30 cellular contexts compared by ENCODE assay signal in the genomic region with DNA sequence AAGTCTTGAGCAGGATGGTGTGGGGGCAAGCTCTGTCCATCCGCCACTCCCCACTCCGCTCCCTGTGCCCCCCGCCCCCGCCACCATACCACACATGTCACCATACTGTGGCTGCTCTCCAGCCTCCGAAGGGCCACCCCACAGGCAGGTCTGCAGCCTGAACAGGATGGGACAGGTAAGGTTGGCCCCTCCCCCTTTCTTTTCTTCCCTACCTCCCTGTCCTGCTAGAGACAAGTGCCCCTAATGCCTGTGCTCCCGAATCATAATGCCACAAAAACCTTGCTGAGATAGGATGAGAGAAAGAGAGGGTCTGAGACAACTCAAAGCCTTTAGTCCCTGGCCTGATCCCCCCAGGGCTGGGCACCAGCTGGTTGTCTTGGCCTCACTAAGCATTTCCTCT.
"Had no signal": no experiment of that assay in that cellular context is flagged by ENCODE, and none has a peak within 500 bp of the region (broad histone marks: within the 10 kb centered on the region; RNA-seq: fewer than 3 reads in every experiment).

No MANE protein-coding gene starts in this region.

- H3K4me3 Mint-ChIP-seq: activated CD4-positive, alpha-beta T cell treated with anti-CD3 and anti-CD28 coated beads, Interleukin-2, amount 10 ng/mL, durations not matched to agents 24 days and 14 days; activated CD8-positive, alpha-beta T cell treated with anti-CD3 and anti-CD28 coated beads for 36 hours; activated naive CD4-positive, alpha-beta T cell treated with anti-CD3 and anti-CD28 coated beads for 36 hours; activated T-cell treated with anti-CD3 and anti-CD28 coated beads, Interleukin-2, amount 50 U/mL, for 24 hours had no signal

- H3K27me3 Mint-ChIP-seq: activated CD8-positive, alpha-beta T cell treated with anti-CD3 and anti-CD28 coated beads for 36 hours; activated T-cell treated with anti-CD3 and anti-CD28 coated beads, Interleukin-2, amount 50 U/mL, for 24 hours had no signal

- H3K9me3 ChIP-seq: adrenal gland, body of pancreas, breast epithelium, SJCRH30 had no signal

- H3K4me1 ChIP-seq: adrenal gland, body of pancreas, breast epithelium had no signal

- H3K4me3 ChIP-seq: adrenal gland, body of pancreas, breast epithelium, PC-9, SJCRH30, SK-N-MC had no signal

- DNase-seq: activated CD4-positive, alpha-beta T cell treated with anti-CD3 and anti-CD28 coated beads, Interleukin-2, amount 10 ng/mL, durations not matched to agents 24 days and 14 days; activated CD4-positive, alpha-beta T cell treated with anti-CD3 and anti-CD28 coated beads, Interleukin-2, amount 50 U/mL, for 4 hours; activated CD8-positive, alpha-beta T cell treated with anti-CD3 and anti-CD28 coated beads for 36 hours; activated gamma-delta T cell treated with Interleukin-2 at 50 U/mL for 16 hours; activated naive CD4-positive, alpha-beta T cell treated with anti-CD3 and anti-CD28 coated beads for 36 hours; activated T-cell treated with anti-CD3 and anti-CD28 coated beads, Interleukin-2, amount 50 U/mL, for 24 hours; adrenal gland; body of pancreas; MM.1S; MV-4-11; NCI-H1092; NCI-H187 treated with DMSO at 0.1 percent for 48 hours; NCI-H2081; NCI-H2171 treated with DMSO at 0.1 percent for 48 hours; NCI-H2227 treated with DMSO at 0.1 percent for 48 hours; NCI-H446; NCI-H510A treated with DMSO at 0.1 percent for 48 hours; NCI-H526 treated with DMSO at 0.1 percent for 48 hours; NCI-H774; PC-9; Right ventricle myocardium superior; SJCRH30; T1000; WERI-Rb-1 had no signal

- H3K27ac Mint-ChIP-seq: activated CD4-positive, alpha-beta T cell treated with anti-CD3 and anti-CD28 coated beads, Interleukin-2, amount 10 ng/mL, durations not matched to agents 24 days and 14 days; activated CD8-positive, alpha-beta T cell treated with anti-CD3 and anti-CD28 coated beads for 36 hours; activated naive CD4-positive, alpha-beta T cell treated with anti-CD3 and anti-CD28 coated beads for 36 hours; activated T-cell treated with anti-CD3 and anti-CD28 coated beads, Interleukin-2, amount 50 U/mL, for 24 hours; activated T-helper 2 cell treated with anti-CD3 and anti-CD28 coated beads, Interferon-gamma antibody, Interleukin-2, Interleukin-4, amounts not matched to agents 10 μg/mL and 5 μg/mL and 100 μg/mL, durations not matched to agents 14 hours and 24 hours and 36 hours had no signal

- H3K27me3 ChIP-seq: body of pancreas, breast epithelium, SJCRH30 had no signal

- ATAC-seq: activated CD8-positive, alpha-beta T cell treated with anti-CD3 and anti-CD28 coated beads for 36 hours; activated naive CD4-positive, alpha-beta T cell treated with anti-CD3 and anti-CD28 coated beads, Interleukin-2, amount 50 U/mL, for 72 hours; body of pancreas had no signal

- H3K9ac ChIP-seq: KMS-11 had no signal

- H3K27ac ChIP-seq: adrenal gland, body of pancreas, breast epithelium, KMS-11, PC-9, RWPE1, SJCRH30, SK-N-MC, WERI-Rb-1 had no signal

- H3K4me1 Mint-ChIP-seq: activated CD4-positive, alpha-beta T cell treated with anti-CD3 and anti-CD28 coated beads, Interleukin-2, amount 10 ng/mL, durations not matched to agents 24 days and 14 days had no signal

- H3K9me3 Mint-ChIP-seq: activated CD4-positive, alpha-beta T cell treated with anti-CD3 and anti-CD28 coated beads, Interleukin-2, amount 10 ng/mL, durations not matched to agents 24 days and 14 days; activated CD8-positive, alpha-beta T cell treated with anti-CD3 and anti-CD28 coated beads for 36 hours; activated naive CD4-positive, alpha-beta T cell treated with anti-CD3 and anti-CD28 coated beads, Interleukin-2, amount 50 U/mL, for 72 hours; activated T-helper 2 cell treated with anti-CD3 and anti-CD28 coated beads, Interferon-gamma antibody, Interleukin-2, Interleukin-4, amounts not matched to agents 10 μg/mL and 5 μg/mL and 100 μg/mL, durations not matched to agents 14 hours and 24 hours and 36 hours had no signal

- H3K36me3 ChIP-seq: adrenal gland, breast epithelium, SJCRH30 had no signal
